Comparison of ENCODE assay signal across 1 cellular context in genomic region chr20:45934587-45935415, GRCh38.
TF ChIP-seq lines count a peak whose summit lies in the region.

PCIF1 (plus strand) TSS chr20:45934683; CDS start chr20:45939000, 4,317 bp downstream.

TF ChIP-seq in HepG2, 621 proteins besides CTCF, POLR2A, EP300 and RAD21 (continued from another document and continues in another):
- no peak for TF ChIP-seq RNF219 (CRISPR knock-in tag; IDR thresholded peaks at IDR 0.05)
- no peak for TF ChIP-seq RBAK (CRISPR knock-in tag; IDR thresholded peaks at IDR 0.05)
- 0 out of 2 replicates have a peak, but pooled peaks have one; percentile 12 for TF ChIP-seq GZF1 (CRISPR knock-in tag; IDR thresholded peaks at IDR 0.05)
- TF ChIP-seq MNT (IDR thresholded peaks at IDR 0.05) = peak; percentile 86
- TF ChIP-seq U2AF2 (IDR thresholded peaks at IDR 0.05; ENCODE audit: low read depth, low read length) = 0 out of 2 replicates have a peak, but pooled peaks have one; percentile 32
- TF ChIP-seq REPIN1 (CRISPR knock-in tag; IDR thresholded peaks at IDR 0.05; ENCODE audit: borderline replicate concordance, low read depth) = peak; percentile 77; the same call in 1 of the 2 replicates
- TF ChIP-seq SP1 (IDR thresholded peaks at IDR 0.05) = peak; percentile 66; the same call in 1 of the 2 replicates
- peak; percentile 100 for TF ChIP-seq SP1 (CRISPR knock-in tag; IDR thresholded peaks at IDR 0.05)
- TF ChIP-seq SNAPC4 (CRISPR knock-in tag; IDR thresholded peaks at IDR 0.05) = peak; percentile 75
- TF ChIP-seq THAP8 (CRISPR knock-in tag; IDR thresholded peaks at IDR 0.05; ENCODE audit: borderline replicate concordance) = peak; percentile 75; the same call in 1 of the 2 replicates
- peak; percentile 93 for TF ChIP-seq MLXIP (CRISPR knock-in tag; IDR thresholded peaks at IDR 0.05; ENCODE audit: borderline replicate concordance)
- no peak for TF ChIP-seq SMYD3 (CRISPR knock-in tag; IDR thresholded peaks at IDR 0.05)
- no peak; the same call in none of the 2 replicates for TF ChIP-seq HNF1B (CRISPR knock-in tag; IDR thresholded peaks at IDR 0.05)
- TF ChIP-seq ZNF549 (CRISPR knock-in tag; IDR thresholded peaks at IDR 0.05) = no peak
- peak; percentile 89; the same call in 1 of the 2 replicates for TF ChIP-seq ZNF619 (CRISPR knock-in tag; IDR thresholded peaks at IDR 0.05)
- peak; percentile 96 for TF ChIP-seq AKAP8 (CRISPR knock-in tag; IDR thresholded peaks at IDR 0.05)
- no peak for TF ChIP-seq PRPF4 (IDR thresholded peaks at IDR 0.05; ENCODE audit: low read depth, low read length, poor library complexity, severe bottlenecking)
- no peak; the same call in 1 of the 2 replicates for TF ChIP-seq TP53 (CRISPR knock-in tag; conservative IDR thresholded peaks at IDR 0.05)
- TF ChIP-seq DNMT3B (CRISPR knock-in tag; conservative IDR thresholded peaks at IDR 0.05) = peak; percentile 91
- TF ChIP-seq KLF9 (CRISPR knock-in tag; IDR thresholded peaks at IDR 0.05; ENCODE audit: low read depth) = peak; percentile 48
- peak; percentile 88 for TF ChIP-seq GATAD1 (CRISPR knock-in tag; IDR thresholded peaks at IDR 0.05)
- TF ChIP-seq SIX1 (CRISPR knock-in tag; IDR thresholded peaks at IDR 0.05; ENCODE audit: borderline replicate concordance) = peak; percentile 14; the same call in 1 of the 2 replicates
- TF ChIP-seq PRDM15 (CRISPR knock-in tag; IDR thresholded peaks at IDR 0.05) = peak; percentile 36; the same call in 1 of the 2 replicates
- TF ChIP-seq ZFX (CRISPR knock-in tag; IDR thresholded peaks at IDR 0.05; ENCODE audit: low read depth) = peak; percentile 85
- no peak for TF ChIP-seq ZNF382 (CRISPR knock-in tag; IDR thresholded peaks at IDR 0.05; ENCODE audit: borderline replicate concordance)
- TF ChIP-seq ZNF652 (CRISPR knock-in tag; IDR thresholded peaks at IDR 0.05; ENCODE audit: borderline replicate concordance, low read depth) = no peak; the same call in none of the 2 replicates
- TF ChIP-seq PHF20 (CRISPR knock-in tag; IDR thresholded peaks at IDR 0.05) = peak; percentile 51; the same call in 1 of the 2 replicates
- no peak; the same call in 1 of the 2 replicates for TF ChIP-seq RARG (CRISPR knock-in tag; IDR thresholded peaks at IDR 0.05; ENCODE audit: low read depth)
- peak; percentile 71; the same call in 1 of the 2 replicates for TF ChIP-seq ZNF34 (CRISPR knock-in tag; IDR thresholded peaks at IDR 0.05; ENCODE audit: borderline replicate concordance)
- TF ChIP-seq ZFY (CRISPR knock-in tag; IDR thresholded peaks at IDR 0.05) = peak; percentile 87
- TF ChIP-seq NFIB (CRISPR knock-in tag; IDR thresholded peaks at IDR 0.05; ENCODE audit: borderline replicate concordance) = no peak
- peak; percentile 98 for TF ChIP-seq ZNF709 (CRISPR knock-in tag; IDR thresholded peaks at IDR 0.05)
- no peak for TF ChIP-seq FLYWCH1 (CRISPR knock-in tag; IDR thresholded peaks at IDR 0.05)
- TF ChIP-seq ZNF597 (CRISPR knock-in tag; IDR thresholded peaks at IDR 0.05) = no peak
- peak; percentile 97 for TF ChIP-seq ZNF891 (CRISPR knock-in tag; IDR thresholded peaks at IDR 0.05)
- TF ChIP-seq KDM5A (IDR thresholded peaks at IDR 0.05; ENCODE audit: borderline replicate concordance, low read length) = peak; percentile 64; the same call in 1 of the 2 replicates
- TF ChIP-seq ZNF790 (CRISPR knock-in tag; IDR thresholded peaks at IDR 0.05; ENCODE audit: borderline replicate concordance) = peak; percentile 96; the same call in 1 of the 2 replicates
- TF ChIP-seq DMAP1 (CRISPR knock-in tag; IDR thresholded peaks at IDR 0.05) = peak; percentile 97
- TF ChIP-seq NRL (CRISPR knock-in tag; IDR thresholded peaks at IDR 0.05; ENCODE audit: borderline replicate concordance) = peak; percentile 99
- TF ChIP-seq ZNF780A (CRISPR knock-in tag; IDR thresholded peaks at IDR 0.05) = 0 out of 2 replicates have a peak, but pooled peaks have one; percentile 84
- TF ChIP-seq ZBTB38 (CRISPR knock-in tag; IDR thresholded peaks at IDR 0.05) = peak; percentile 87
- TF ChIP-seq IRF1 (CRISPR knock-in tag; IDR thresholded peaks at IDR 0.05; ENCODE audit: low read depth) = no peak
